In genomic region chr3:36631549-36631948, GRCh38 we compare ENCODE assay signal across 20 cellular contexts.
DNase-seq lines count a peak whose midpoint lies in the region; ATAC-seq, FAIRE-seq and TF ChIP-seq lines count a peak whose summit lies in the region.
"Had no signal": no experiment of that assay in that cellular context is flagged by ENCODE, and none has a peak within 500 bp of the region (broad histone marks: within the 10 kb centered on the region; RNA-seq: fewer than 3 reads in every experiment).

No MANE protein-coding gene starts in this region.

- intact Hi-C loops in esophagus muscularis mucosa (cut with DNase I) = no loop called here
- intact Hi-C loops in lower lobe of right lung (cut with DNase I) = no loop called here

- H3K27ac ChIP-seq in GM23338 (ENCODE audit: low read depth) (no peak overlapping the region), H9 (ENCODE audit: insufficient read length, low read depth, low read length) (no peak overlapping the region), astrocyte (ENCODE audit: low read depth, low read length) (no peak overlapping the region), esophagus muscularis mucosa (replicated peaks in 1 of 4) (no peak overlapping the region), lower lobe of right lung (no peak overlapping the region)
- H3K27ac ChIP-seq: GM23248 had no signal

- H3K4ac ChIP-seq in H9 (ENCODE audit: low read depth, low read length) = no peak overlapping the region

- no peaks in the 10 kb centered on the region for H3K27me3 ChIP-seq in GM23338 (ENCODE audit: insufficient read depth)
- H3K27me3 ChIP-seq in H9 (ENCODE audit: insufficient read depth, low read length) = no peaks in the 10 kb centered on the region
- H3K27me3 ChIP-seq in astrocyte (ENCODE audit: insufficient read depth, low read length) = no peaks in the 10 kb centered on the region
- H3K27me3 ChIP-seq in esophagus muscularis mucosa = no peaks in the 10 kb centered on the region
- no peaks in the 10 kb centered on the region for H3K27me3 ChIP-seq in lower lobe of right lung (ENCODE audit: low read depth)

- no peaks in the 10 kb centered on the region for H3K9me3 ChIP-seq in H9 (ENCODE audit: control insufficient read depth, low read depth, low read length)
- no peaks in the 10 kb centered on the region for H3K9me3 ChIP-seq in astrocyte (ENCODE audit: insufficient read depth, low read depth, low read length)
- no peaks in the 10 kb centered on the region for H3K9me3 ChIP-seq in esophagus muscularis mucosa
- no peaks in the 10 kb centered on the region for H3K9me3 ChIP-seq in lower lobe of right lung

- H3K27me3 Mint-ChIP-seq in GM23338 (ENCODE audit: insufficient read depth, low read depth, poor library complexity) (no peaks in the 10 kb centered on the region), H9 (ENCODE audit: low read depth) (no peaks in the 10 kb centered on the region), astrocyte (ENCODE audit: low read depth, unreplicated experiment) (peaks cover 2% of the 10 kb centered on the region)

- H2AFZ ChIP-seq in GM23338 (no peak overlapping the region), H9 (ENCODE audit: low read length) (no peak overlapping the region), astrocyte (ENCODE audit: low read depth, low read length) (peak overlapping the region; percentile 10)
- H2AFZ ChIP-seq: GM23248 had no signal

- no peak overlapping the region for H4K8ac ChIP-seq in H9 (replicated peaks; ENCODE audit: insufficient read length, low read depth, low read length)

- H3F3A ChIP-seq in GM23338 (replicated peaks; ENCODE audit: low read depth) = no peaks in the 10 kb centered on the region

- no peaks in the 10 kb centered on the region for H3K4me1 ChIP-seq in GM23338 (ENCODE audit: insufficient read depth)
- H3K4me1 ChIP-seq in H9 (ENCODE audit: insufficient read depth, low read length) = no peaks in the 10 kb centered on the region
- H3K4me1 ChIP-seq in astrocyte (ENCODE audit: insufficient read depth, low read length) = no peaks in the 10 kb centered on the region
- H3K4me1 ChIP-seq in esophagus muscularis mucosa = no peaks in the 10 kb centered on the region
- H3K4me1 ChIP-seq in lower lobe of right lung = no peaks in the 10 kb centered on the region

- no peak overlapping the region for H3K18ac ChIP-seq in H9 (ENCODE audit: insufficient read length, low read depth, low read length)

- ATAC-seq in GM23338 = peak; percentile 31; the same call in 1 of the 3 replicates
- no peak for ATAC-seq in GM18873 (IDR thresholded peaks at IDR 0.05; ENCODE audit: low FRiP score, unreplicated experiment)
- no peak for ATAC-seq in lower lobe of right lung
- ATAC-seq: HCT116 had no signal

- no peak overlapping the region for H3K23ac ChIP-seq in H9 (ENCODE audit: insufficient read length, low read depth, low read length)

- H3K4me3 ChIP-seq in GM23338 (no peak overlapping the region), astrocyte (ENCODE audit: insufficient read depth, low read depth, low read length) (no peak overlapping the region), esophagus muscularis mucosa (no peak overlapping the region), lower lobe of right lung (no peak overlapping the region)
- H3K4me3 ChIP-seq: GM23248 had no signal

- no peak for TF ChIP-seq POLR2A in esophagus muscularis mucosa (IDR thresholded peaks at IDR 0.05; ENCODE audit: low read depth)

- no peak overlapping the region for H2BK5ac ChIP-seq in H9 (ENCODE audit: insufficient read length, low read length)

- H3K4me1 Mint-ChIP-seq in GM23338 = peaks cover 2% of the 10 kb centered on the region
- peaks cover 0 to 3% of the 10 kb centered on the region in 2 experiments; a peak in 2 of 4 replicates for H3K4me1 Mint-ChIP-seq in H9
- H3K4me1 Mint-ChIP-seq in astrocyte (ENCODE audit: low read depth, unreplicated experiment) = no peaks in the 10 kb centered on the region
- H3K4me1 Mint-ChIP-seq: CD4-positive, alpha-beta memory T cell had no signal

- TF ChIP-seq CTCF in GM23338 (conservative IDR thresholded peaks at IDR 0.05; ENCODE audit: low read depth in 2 of 2) (peak in 1 of 2 experiments; percentile 17; a peak in 2 of 4 replicates), H9 (conservative IDR thresholded peaks at IDR 0.05) (peak; percentile 39; the same call in 2 of the 3 replicates), astrocyte (IDR thresholded peaks at IDR 0.05; ENCODE audit: insufficient read depth, low read depth, low read length) (no peak), esophagus muscularis mucosa (IDR thresholded peaks at IDR 0.05) (no peak), lower lobe of right lung (IDR thresholded peaks at IDR 0.05) (no peak)

- H3K14ac ChIP-seq in H9 (ENCODE audit: insufficient read depth, low read length) = no peak overlapping the region

- H2BK20ac ChIP-seq in H9 (ENCODE audit: low read depth, low read length, poor library complexity, severe bottlenecking) = no peak overlapping the region

- H2BK12ac ChIP-seq in H9 (ENCODE audit: insufficient read length, low read depth, low read length) = no peak overlapping the region

- no peaks in the 10 kb centered on the region for H3K23me2 ChIP-seq in H9 (ENCODE audit: insufficient read length, low read depth, low read length, poor library complexity, severe bottlenecking)

- H4K5ac ChIP-seq in H9 (ENCODE audit: insufficient read length, low read depth, low read length) = no peak overlapping the region

- no CpG with 5 or more reads among the region's 4 CpGs for WGBS in H9 (ENCODE audit: extremely low coverage, insufficient read length, low lambda C conversion rate)
- WGBS in esophagus muscularis mucosa = 90% methylated on average over 2 of the region's 4 CpGs

- no peak overlapping the region for H2AK5ac ChIP-seq in H9 (ENCODE audit: insufficient read length, low read length)

- no peak overlapping the region for H3T11ph ChIP-seq in H9 (ENCODE audit: low read length)

- no peak for TF ChIP-seq EP300 in esophagus muscularis mucosa (IDR thresholded peaks at IDR 0.05)

- H4K20me1 ChIP-seq in GM23338 (replicated peaks; ENCODE audit: insufficient read depth) (no peaks in the 10 kb centered on the region), H9 (ENCODE audit: control insufficient read depth, insufficient read depth, insufficient read length) (no peaks in the 10 kb centered on the region), astrocyte (ENCODE audit: insufficient read depth, low read length) (no peaks in the 10 kb centered on the region)

- H3K56ac ChIP-seq in H9 (ENCODE audit: insufficient read length, low read depth, low read length) = no peak overlapping the region

- H3K27ac Mint-ChIP-seq in GM23338 = no peak overlapping the region
- H3K27ac Mint-ChIP-seq in H9 = no peak overlapping the region
- no peak overlapping the region for H3K27ac Mint-ChIP-seq in astrocyte (ENCODE audit: unreplicated experiment)
- H3K27ac Mint-ChIP-seq: CD4-positive, alpha-beta memory T cell had no signal

- H3K4me3 Mint-ChIP-seq in GM23338 (no peak overlapping the region), H9 (no peak overlapping the region), astrocyte (ENCODE audit: unreplicated experiment) (no peak overlapping the region)
- H3K4me3 Mint-ChIP-seq: CD4-positive, alpha-beta memory T cell had no signal

- no peak overlapping the region for H3K9ac ChIP-seq in H9 (ENCODE audit: extremely low read depth, insufficient read length, low read length)
- H3K9ac ChIP-seq in astrocyte (ENCODE audit: low read length) = no peak overlapping the region
- H3K9ac ChIP-seq: GM23248 had no signal

- FAIRE-seq in astrocyte (lab: Jason Lieb, UNC) = no peak
- FAIRE-seq: GM12892, GM19239, H54 had no signal

- peaks cover 8% of the 10 kb centered on the region; the same call in 1 of the 2 replicates for H3K9me2 ChIP-seq in GM23338 (ENCODE audit: insufficient read depth)

- H3K79me2 ChIP-seq in GM23338 (replicated peaks; ENCODE audit: insufficient read depth) (no peaks in the 10 kb centered on the region), H9 (ENCODE audit: insufficient read depth, low read length) (no peaks in the 10 kb centered on the region; the same call in 1 of the 2 replicates), astrocyte (ENCODE audit: insufficient read depth, low read length) (no peaks in the 10 kb centered on the region)

- H3K79me1 ChIP-seq in H9 (ENCODE audit: insufficient read depth, low read depth, low read length, poor library complexity, severe bottlenecking) = no peaks in the 10 kb centered on the region

- no peak overlapping the region for H2BK120ac ChIP-seq in H9 (ENCODE audit: low read depth, low read length, poor library complexity, severe bottlenecking)

- no peak overlapping the region for H4K91ac ChIP-seq in H9 (ENCODE audit: insufficient read length, low read depth, low read length)

- H3K36me3 Mint-ChIP-seq in GM23338 (ENCODE audit: low read depth) = peaks cover 3% of the 10 kb centered on the region; the same call in 1 of the 3 replicates
- peaks cover 0 to 5% (median 0%) of the 10 kb centered on the region in 3 experiments; a peak in 2 of 7 replicates for H3K36me3 Mint-ChIP-seq in H9 (ENCODE audit: insufficient read depth in 1 of 3, low read depth in 3 of 3)
- H3K36me3 Mint-ChIP-seq in astrocyte (ENCODE audit: low read depth, unreplicated experiment) = no peaks in the 10 kb centered on the region
- H3K36me3 Mint-ChIP-seq: CD4-positive, alpha-beta memory T cell had no signal

- H3K36me3 ChIP-seq in GM23338 (ENCODE audit: insufficient read depth) (no peaks in the 10 kb centered on the region), astrocyte (ENCODE audit: insufficient read depth, low read length) (no peaks in the 10 kb centered on the region), esophagus muscularis mucosa (no peaks in the 10 kb centered on the region), lower lobe of right lung (no peaks in the 10 kb centered on the region)

- H3K9me3 Mint-ChIP-seq in GM23338 (no peaks in the 10 kb centered on the region; the same call in 1 of the 3 replicates), H9 (peaks cover 0 to 8% of the 10 kb centered on the region in 2 experiments; a peak in 3 of 5 replicates), astrocyte (ENCODE audit: unreplicated experiment) (no peaks in the 10 kb centered on the region)

- peak; percentile 16 for DNase-seq in GM23338 (ENCODE audit: low spot score)
- DNase-seq in H9 = no peak
- no peak for DNase-seq in astrocyte (ENCODE audit: low read depth)
- peak; percentile 45 for DNase-seq in esophagus muscularis mucosa (ENCODE audit: extremely low spot score)
- no peak for DNase-seq in Kasumi-1 (lab: John Stamatoyannopoulos, UW)
- no peak for DNase-seq in cerebellar cortex (ENCODE audit: low spot score)
- no peak for DNase-seq in lower lobe of right lung
- DNase-seq: C1 segment of cervical spinal cord; Calu3; CD4-positive, alpha-beta memory T cell; COR-L47; DMS53; DMS79 treated with DMSO at 0.1 percent for 48 hours; GF-D8; GM23248 had no signal

- H2BK15ac ChIP-seq in H9 (ENCODE audit: low read depth, low read length) = no peak overlapping the region

- H3K4me2 ChIP-seq in GM23338 (no peak overlapping the region), H9 (ENCODE audit: insufficient read depth, insufficient read length, low read length) (no peak overlapping the region), astrocyte (ENCODE audit: low read length) (no peak overlapping the region)

TF ChIP-seq in GM23338, 12 proteins besides CTCF, POLR2A, EP300 and RAD21 (continues in another document):
- TF ChIP-seq NANOG (IDR thresholded peaks at IDR 0.05; ENCODE audit: borderline replicate concordance) (no peak), EZH2 (IDR thresholded peaks at IDR 0.05; ENCODE audit: low read depth, unreplicated experiment) (no peak)

Comparison
In these comparisons a context has a peak if more than half of its experiments do, and no peak if none do; other contexts are left out.
1. DNase-seq: peak in GM23338 (single experiment) and esophagus muscularis mucosa (single experiment); none in H9 (single experiment), astrocyte (single experiment), Kasumi-1 (0 of 2), cerebellar cortex (single experiment) and lower lobe of right lung (single experiment).